1 cellular context compared by ENCODE assay signal in genomic region chr16:1180772-1181714, GRCh38.
TF ChIP-seq lines count a peak whose summit lies in the region.

No MANE protein-coding gene starts in this region.

TF ChIP-seq in neural cell, 6 proteins besides CTCF, POLR2A, EP300 and RAD21 (continued from another document):
- TF ChIP-seq REST (IDR thresholded peaks at IDR 0.05; ENCODE audit: borderline replicate concordance), result no peak
TF ChIP-seq in neural cell: peak in this region for 1.
